8 cellular contexts compared by ENCODE assay signal in genomic region chr7:151018421-151019129, GRCh38. TPM values are rescaled to one million over a fixed set of nuclear protein-coding genes. Genes with fewer than 3 reads are reported as not detected.
DNase-seq lines count a peak whose midpoint lies in the region; ATAC-seq and TF ChIP-seq lines count a peak whose summit lies in the region.

No MANE protein-coding gene starts in this region.

- H3K4me1 ChIP-seq in Caco-2 (peaks cover 25% of the 10 kb centered on the region), iPS-20b (ENCODE audit: insufficient read depth, low read length) (peaks cover 11% of the 10 kb centered on the region)

- H3K4me3 Mint-ChIP-seq in Caco-2 (ENCODE audit: unreplicated experiment): peak overlapping the region; percentile 77
- peak overlapping the region; percentile 80 for H3K4me3 Mint-ChIP-seq in stimulated activated naive CD8-positive, alpha-beta T cell treated with anti-CD3 and anti-CD28 coated beads, Interleukin-15, Interleukin-2, amounts not matched to agents 100 ng/mL and 50 ng/mL, for 24 hours

- H3K4me1 Mint-ChIP-seq in Caco-2 (ENCODE audit: low read depth, unreplicated experiment): peaks cover 12% of the 10 kb centered on the region
- peaks cover 49% of the 10 kb centered on the region for H3K4me1 Mint-ChIP-seq in stimulated activated naive CD8-positive, alpha-beta T cell treated with anti-CD3 and anti-CD28 coated beads, Interleukin-15, Interleukin-2, amounts not matched to agents 100 ng/mL and 50 ng/mL, for 24 hours (ENCODE audit: low read depth)

- TF ChIP-seq POLR2A in lower leg skin (IDR thresholded peaks at IDR 0.05): no peak

- H3K36me3 ChIP-seq in Caco-2 (ENCODE audit: control insufficient read depth, insufficient read depth, low read length) (no peaks in the 10 kb centered on the region), iPS-20b (ENCODE audit: insufficient read depth, low read depth, low read length) (no peaks in the 10 kb centered on the region)

- BruUV-seq in Caco-2 (replicated peaks; lab: Mats Ljungman, UMichigan): no TSS peak

- no peak overlapping the region for H3K27ac ChIP-seq in iPS-20b (ENCODE audit: low read length)

- H3K27ac Mint-ChIP-seq in Caco-2 (ENCODE audit: unreplicated experiment): peak overlapping the region; percentile 80
- peak overlapping the region; percentile 88 for H3K27ac Mint-ChIP-seq in stimulated activated naive CD8-positive, alpha-beta T cell treated with anti-CD3 and anti-CD28 coated beads, Interleukin-15, Interleukin-2, amounts not matched to agents 100 ng/mL and 50 ng/mL, for 24 hours

- H3K36me3 Mint-ChIP-seq in Caco-2 (ENCODE audit: insufficient read depth, unreplicated experiment): no peaks in the 10 kb centered on the region
- no peaks in the 10 kb centered on the region for H3K36me3 Mint-ChIP-seq in stimulated activated naive CD8-positive, alpha-beta T cell treated with anti-CD3 and anti-CD28 coated beads, Interleukin-15, Interleukin-2, amounts not matched to agents 100 ng/mL and 50 ng/mL, for 24 hours (ENCODE audit: low read depth)

- H3K27me3 ChIP-seq in Caco-2 (replicated peaks; ENCODE audit: control insufficient read depth, insufficient read depth, low read length) (no peaks in the 10 kb centered on the region), iPS-20b (ENCODE audit: insufficient read depth, low read length) (peaks cover 49% of the 10 kb centered on the region)

- POLR2A ChIA-PET in Caco-2 (lab: Charles Lee): interaction anchor here (1.3 kb wide), 1 partner anchor 9 kb away, joined by 4 read pairs; the partner anchor contains the start of gene ABCB8

- peak overlapping the region; percentile 33 for H3K4me3 ChIP-seq in Caco-2 (ENCODE audit: low read depth, low read length)
- H3K4me3 ChIP-seq in iPS-20b (ENCODE audit: low read length): peak overlapping the region; percentile 44; the same call in 1 of the 2 replicates
- no peak overlapping the region for H3K4me3 ChIP-seq in lower leg skin (ENCODE audit: low read depth, poor library complexity, severe bottlenecking)

- H3K9me3 ChIP-seq in Caco-2 (no peaks in the 10 kb centered on the region), iPS-20b (ENCODE audit: insufficient read depth, low read depth, low read length) (no peaks in the 10 kb centered on the region)

- 2 to 5% methylated on average over 58 to 80 of the region's 82 CpGs for WGBS in lower leg skin, 2 donors

- CTCF ChIA-PET in Caco-2 (lab: Charles Lee): interaction anchor here (0.7 to 3.3 kb wide), 13 partner anchors 9 to 176 kb away, joined by 3 to 54 read pairs (median 4); partner anchors contain the start of genes ABCB8 and FASTK

- DNase-seq in Caco-2 (peak in 1 of 2 experiments; percentile 32), NCI-H1417 treated with DMSO at 0.1 percent for 48 hours (lab: John Stamatoyannopoulos, UW) (peak; percentile 65), NCI-H187 (lab: John Stamatoyannopoulos, UW) (no peak), lower leg skin (ENCODE audit: low spot score in 2 of 2) (no peak)
- peak; percentile 61 for DNase-seq in activated naive CD4-positive, alpha-beta T cell treated with anti-CD3 and anti-CD28 coated beads, Interleukin-2, amount 50 U/mL, for 16 hours

- no peak for TF ChIP-seq CTCF in Caco-2 (IDR thresholded peaks at IDR 0.05; ENCODE audit: insufficient read depth in 1 of 2, low read depth in 1 of 2, low read length in 1 of 2, severe bottlenecking in 1 of 2, unreplicated experiment in 1 of 2)
- peak in 1 of 3 donors; percentile 6 for TF ChIP-seq CTCF in lower leg skin (IDR thresholded peaks at IDR 0.05)

- H3K9ac ChIP-seq in iPS-20b (ENCODE audit: low read depth, low read length): no peak overlapping the region

- peaks cover 6% of the 10 kb centered on the region for H3K27me3 Mint-ChIP-seq in Caco-2 (ENCODE audit: insufficient read depth, unreplicated experiment)
- H3K27me3 Mint-ChIP-seq in stimulated activated naive CD8-positive, alpha-beta T cell treated with anti-CD3 and anti-CD28 coated beads, Interleukin-15, Interleukin-2, amounts not matched to agents 100 ng/mL and 50 ng/mL, for 24 hours: peaks cover 26% of the 10 kb centered on the region

- intact Hi-C loops in Caco-2 (cut with micrococcal nuclease; ENCODE audit: unreplicated experiment) (loop anchor here (1.0 kb wide), 2 partner anchors 10 to 55 kb away; partner anchors contain the start of gene ABCB8), lower leg skin (cut with DNase I; ENCODE audit: low total_unique reads) (no loop called here)

- no peak for ATAC-seq in HG03159 (IDR thresholded peaks at IDR 0.05; ENCODE audit: unreplicated experiment)

- H3K9me3 Mint-ChIP-seq in Caco-2 (ENCODE audit: unreplicated experiment): no peaks in the 10 kb centered on the region
- H3K9me3 Mint-ChIP-seq in stimulated activated naive CD8-positive, alpha-beta T cell treated with anti-CD3 and anti-CD28 coated beads, Interleukin-15, Interleukin-2, amounts not matched to agents 100 ng/mL and 50 ng/mL, for 24 hours: no peaks in the 10 kb centered on the region

RNA-seq across cellular contexts. Expression of gene ATG9B, which starts 5.7 kb away (rescaled TPM):
- total RNA-seq in Caco-2 (2022) (4.3 and 4.8 TPM in 2 replicates), lower leg skin (100 to 1,000 TPM in 1 of 4 donors, 10 to 100 TPM in 3; 47.6 to 125 (median 59.8) TPM)

RNA-seq across cellular contexts. Expression of gene ABCB8, which starts 9.7 kb away (rescaled TPM):
- total RNA-seq in Caco-2 (2022) (30.1 and 30.8 TPM in 2 replicates), lower leg skin (10 to 100 TPM; 22.9 to 35.2 (median 27.6) TPM)

RNA-seq across cellular contexts. Expression of gene NOS3, which starts 27.8 kb away (rescaled TPM):
- total RNA-seq in Caco-2 (2022) (1.1 TPM in 1 of 2 replicates, not detected in the other), lower leg skin (1 to 10 TPM; 4.0 to 8.9 (median 5.8) TPM)

RNA-seq across cellular contexts. Expression of gene ASIC3, which starts 29.8 kb away (rescaled TPM):
- 0.70 and 1.1 TPM in 2 replicates for total RNA-seq in Caco-2 (2022)
- total RNA-seq in lower leg skin: 1 to 10 TPM; 2.3 to 2.9 (median 2.5) TPM

RNA-seq across cellular contexts. Expression of gene CDK5, which starts 39.1 kb away (rescaled TPM):
- total RNA-seq in Caco-2 (2022) (23.8 and 25.2 TPM in 2 replicates), lower leg skin (10 to 100 TPM in 1 of 4 donors, 1 to 10 TPM in 3; 3.9 to 13.7 (median 7.2) TPM)

Comparison
In these comparisons a context has a peak if more than half of its experiments do, and no peak if none do; other contexts are left out.
1. DNase-seq: peak in NCI-H1417 treated with DMSO at 0.1 percent for 48 hours (single experiment) and activated naive CD4-positive, alpha-beta T cell treated with anti-CD3 and anti-CD28 coated beads, Interleukin-2, amount 50 U/mL, for 16 hours (single experiment); none in NCI-H187 (0 of 2) and lower leg skin (0 of 2).